9 cellular contexts compared by ENCODE assay signal in the genomic region with DNA sequence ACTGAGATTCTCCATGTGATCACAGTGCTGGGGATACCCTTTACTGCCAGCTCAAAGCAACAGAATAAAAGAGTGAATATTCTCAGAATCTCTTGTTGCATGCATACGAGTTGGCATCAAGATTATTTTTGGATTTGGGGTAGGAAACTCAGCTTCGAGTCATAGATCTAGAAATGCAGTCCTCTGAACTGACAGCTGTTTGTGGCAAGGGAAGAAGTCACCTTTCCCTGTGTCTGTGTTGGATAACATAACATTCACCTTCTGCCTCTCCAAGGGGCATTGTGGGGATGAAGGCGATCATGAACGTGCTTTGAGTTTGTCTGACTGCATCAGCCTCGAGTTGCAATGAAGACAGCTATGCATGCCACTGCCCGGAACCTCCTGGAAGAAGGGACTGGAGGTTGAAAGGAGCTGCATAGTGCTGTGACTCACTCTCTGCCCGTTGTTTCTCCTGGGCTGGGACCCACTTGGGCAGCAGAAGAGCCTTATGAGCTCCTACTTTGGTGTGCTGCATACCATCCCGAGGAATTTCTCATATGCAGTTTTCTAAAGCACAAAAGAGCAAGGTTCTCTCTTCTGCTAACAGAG.
DNase-seq lines count a peak whose midpoint lies in the region; ATAC-seq and TF ChIP-seq lines count a peak whose summit lies in the region.
"Had no signal": no experiment of that assay in that cellular context is flagged by ENCODE, and none has a peak within 500 bp of the region (broad histone marks: within the 10 kb centered on the region; RNA-seq: fewer than 3 reads in every experiment).

No MANE protein-coding gene starts in this region.

- H3K36me3 ChIP-seq in left ventricle myocardium inferior, result no peaks in the 10 kb centered on the region
- H3K36me3 ChIP-seq in transverse colon, result no peaks in the 10 kb centered on the region

- no peak for TF ChIP-seq EP300 in transverse colon (IDR thresholded peaks at IDR 0.05; ENCODE audit: low read depth)

- H3K27ac ChIP-seq in left ventricle myocardium inferior (replicated peaks) (peak overlapping the region; percentile 78), transverse colon (peak overlapping the region; percentile 34 to 71 (median 53))
- H3K27ac ChIP-seq: C4-2B had no signal

- in situ Hi-C loops in transverse colon (cut with MboI; ENCODE audit: low pct_ligation_motif_present in 1 of 4, low pct_unique_long_range_greater_than_20kb in 1 of 4, low sequenced_read_pairs in 3 of 4), result loop anchor here in 1 of 4 donors (25.0 kb wide), 2 partner anchors 410 to 810 kb away; partner anchors contain the start of genes HMHB1 and NR3C1

- ATAC-seq in GM19467 (IDR thresholded peaks at IDR 0.05; ENCODE audit: unreplicated experiment), result no peak

- H3K4me3 ChIP-seq in left ventricle myocardium inferior (peak overlapping the region; percentile 13), transverse colon (no peak overlapping the region)

- H3K27me3 ChIP-seq in left ventricle myocardium inferior (ENCODE audit: low read depth), result no peaks in the 10 kb centered on the region
- H3K27me3 ChIP-seq in transverse colon, result no peaks in the 10 kb centered on the region

- intact Hi-C loops in left ventricle myocardium inferior (cut with micrococcal nuclease), result no loop called here
- intact Hi-C loops in transverse colon (cut with DNase I; ENCODE audit: low total_unique reads), result no loop called here

- TF ChIP-seq CTCF in left ventricle myocardium inferior (IDR thresholded peaks at IDR 0.05; ENCODE audit: borderline replicate concordance) (no peak), transverse colon (IDR thresholded peaks at IDR 0.05) (no peak)

- WGBS in transverse colon (ENCODE audit: low coverage in 1 of 2), 2 donors, result 62 to 69% methylated on average over 4 to 8 of the region's 8 CpGs

- H3K9me3 ChIP-seq in left ventricle myocardium inferior (replicated peaks), result no peaks in the 10 kb centered on the region
- no peaks in the 10 kb centered on the region for H3K9me3 ChIP-seq in transverse colon

- DNase-seq in activated gamma-delta T cell treated with Interleukin-2 at 50 U/mL for 16 hours, result peak; percentile 21
- DNase-seq in activated gamma-delta T cell (lab: John Stamatoyannopoulos, UW), result no peak
- peak; percentile 61 to 65 for DNase-seq in activated T-cell treated with anti-CD3 and anti-CD28 coated beads, Interleukin-2, amount 50 U/mL, for 48 hours
- no peak for DNase-seq in left ventricle myocardium inferior
- no peak for DNase-seq in transverse colon
- no peak for DNase-seq in NCI-H446 (lab: John Stamatoyannopoulos, UW)
- DNase-seq in NCI-H1048 (lab: John Stamatoyannopoulos, UW), result no peak

- TF ChIP-seq POLR2A in transverse colon (IDR thresholded peaks at IDR 0.05), result no peak

- H3K4me1 ChIP-seq in left ventricle myocardium inferior, result peaks cover 68% of the 10 kb centered on the region
- H3K4me1 ChIP-seq in transverse colon, result peaks cover 0 to 27% (median 10%) of the 10 kb centered on the region in 4 donors

Comparison
In these comparisons a context has a peak if more than half of its experiments do, and no peak if none do; other contexts are left out.
1. DNase-seq: peak in activated gamma-delta T cell treated with Interleukin-2 at 50 U/mL for 16 hours (single experiment) and activated T-cell treated with anti-CD3 and anti-CD28 coated beads, Interleukin-2, amount 50 U/mL, for 48 hours (2 of 2); none in activated gamma-delta T cell (single experiment), left ventricle myocardium inferior (single experiment), transverse colon (single experiment), NCI-H446 (0 of 2) and NCI-H1048 (single experiment).